3 cellular contexts compared by ENCODE assay signal in genomic region chr11:15613231-15613630, GRCh38.
TF ChIP-seq lines count a peak whose summit lies in the region.

No MANE protein-coding gene starts in this region.

TF ChIP-seq in SK-N-SH treated with all-trans-retinoic acid at 6 μM for 48 hours, 23 proteins besides CTCF, POLR2A, EP300 and RAD21:
- TF ChIP-seq GLIS3 (CRISPR knock-in tag; IDR thresholded peaks at IDR 0.05) = 0 out of 2 replicates have a peak, but pooled peaks have one; percentile 6
- no peak for TF ChIP-seq ESRRG (CRISPR knock-in tag; IDR thresholded peaks at IDR 0.05)
- TF ChIP-seq SNAI2 (CRISPR knock-in tag; IDR thresholded peaks at IDR 0.05) = no peak
- no peak for TF ChIP-seq TOX (CRISPR knock-in tag; IDR thresholded peaks at IDR 0.05; ENCODE audit: borderline replicate concordance)
- TF ChIP-seq TSHZ2 (CRISPR knock-in tag; IDR thresholded peaks at IDR 0.05) = no peak
- TF ChIP-seq OSR1 (CRISPR knock-in tag; IDR thresholded peaks at IDR 0.05) = no peak
- peak; percentile 81 for TF ChIP-seq ISL1 (CRISPR knock-in tag; IDR thresholded peaks at IDR 0.05)
- TF ChIP-seq RARB (CRISPR knock-in tag; IDR thresholded peaks at IDR 0.05) = no peak
- peak; percentile 34; the same call in 1 of the 2 replicates for TF ChIP-seq TCF4 (CRISPR knock-in tag; IDR thresholded peaks at IDR 0.05; ENCODE audit: borderline replicate concordance)
- TF ChIP-seq CSDC2 (CRISPR knock-in tag; IDR thresholded peaks at IDR 0.05) = no peak

TF ChIP-seq in SK-N-SH, 30 proteins besides CTCF, POLR2A, EP300 and RAD21:
- TF ChIP-seq ZBTB33 (IDR thresholded peaks at IDR 0.05; ENCODE audit: borderline replicate concordance, low read depth) (no peak), PBX3 (IDR thresholded peaks at IDR 0.05) (no peak), RFX5 (IDR thresholded peaks at IDR 0.05; ENCODE audit: low read length) (no peak), SMC3 (IDR thresholded peaks at IDR 0.05; ENCODE audit: low read depth, low read length) (no peak), JUND (IDR thresholded peaks at IDR 0.05) (no peak), EZH2phosphoT487 (IDR thresholded peaks at IDR 0.05; ENCODE audit: borderline replicate concordance, low read depth) (no peak), MEF2A (IDR thresholded peaks at IDR 0.05; ENCODE audit: borderline replicate concordance, low read depth) (no peak), TCF12 (IDR thresholded peaks at IDR 0.05) (no peak), FOSL2 (IDR thresholded peaks at IDR 0.05; ENCODE audit: borderline replicate concordance, low read depth) (no peak), ELF1 (IDR thresholded peaks at IDR 0.05) (no peak), SIN3A (IDR thresholded peaks at IDR 0.05; ENCODE audit: borderline replicate concordance, low read depth, low read length) (no peak), YY1 (IDR thresholded peaks at IDR 0.05; ENCODE audit: low read depth) (no peak), USF1 (IDR thresholded peaks at IDR 0.05; ENCODE audit: borderline replicate concordance, low read depth) (no peak)

TF ChIP-seq in IMR-90, 13 proteins besides CTCF, POLR2A, EP300 and RAD21 (continued from another document):
- no peak for TF ChIP-seq BHLHE40 (IDR thresholded peaks at IDR 0.05; ENCODE audit: low read depth, low read length)
- TF ChIP-seq MAFK (IDR thresholded peaks at IDR 0.05; ENCODE audit: low read depth, low read length) = no peak
- no peak for TF ChIP-seq MAZ (IDR thresholded peaks at IDR 0.05; ENCODE audit: borderline replicate concordance, low read depth, low read length)
- TF ChIP-seq ELK1 (IDR thresholded peaks at IDR 0.05; ENCODE audit: borderline replicate concordance, low read depth, low read length) = no peak
- TF ChIP-seq NFE2L2 (IDR thresholded peaks at IDR 0.05; ENCODE audit: low read depth, low read length) = no peak
- TF ChIP-seq FOS (IDR thresholded peaks at IDR 0.05; ENCODE audit: low read depth, low read length) = no peak
- no peak for TF ChIP-seq RFX5 (IDR thresholded peaks at IDR 0.05; ENCODE audit: low read depth, low read length)
